ENCODE assay signal across 8 cellular contexts in the genomic region with DNA sequence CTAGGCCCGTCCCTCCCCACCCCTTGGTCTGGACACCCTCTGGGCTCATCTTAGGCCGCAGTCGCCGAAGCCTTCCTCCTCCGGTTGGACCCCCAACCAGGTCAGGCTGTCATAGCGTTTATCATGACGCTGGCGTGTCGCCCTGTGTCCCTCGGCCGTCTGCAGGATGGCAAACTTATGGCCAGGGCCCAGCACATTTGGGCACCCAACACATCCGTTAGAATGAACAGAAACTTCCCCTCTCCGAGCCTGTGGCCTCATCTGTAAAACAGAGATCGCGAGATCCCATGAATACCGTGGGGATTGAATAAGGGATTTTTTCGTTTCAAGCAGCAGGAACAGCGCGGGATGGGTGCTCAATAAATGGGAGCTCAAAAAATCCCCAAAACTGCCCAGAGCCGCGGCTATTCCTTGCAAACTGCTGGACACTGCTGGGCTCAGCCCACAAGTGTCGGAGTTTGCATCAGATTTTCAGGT. TPM values are rescaled to one million over a fixed set of nuclear protein-coding genes. Genes with fewer than 3 reads are reported as not detected.
DNase-seq lines count a peak whose midpoint lies in the region; ATAC-seq, FAIRE-seq and TF ChIP-seq lines count a peak whose summit lies in the region.

No MANE protein-coding gene starts in this region.

- H3K4me3 Mint-ChIP-seq in H9: peak overlapping the region; percentile 97 to 99

- H2AFZ ChIP-seq in H9 (ENCODE audit: low read length) (no peak overlapping the region), Loucy (ENCODE audit: low read length) (peak overlapping the region; percentile 81)

- H3K4ac ChIP-seq in H9 (ENCODE audit: low read depth, low read length): no peak overlapping the region

- no peaks in the 10 kb centered on the region for H3K9me2 ChIP-seq in Loucy (replicated peaks; ENCODE audit: low read depth, low read length)

- no peak overlapping the region for H3K23ac ChIP-seq in H9 (ENCODE audit: insufficient read length, low read depth, low read length)

- peak overlapping the region; percentile 85 to 94 (median 93); a peak in 4 of 7 replicates for H3K27ac Mint-ChIP-seq in H9
- peak overlapping the region; percentile 98 to 99 for H3K27ac Mint-ChIP-seq in activated naive CD4-positive, alpha-beta T cell treated with anti-CD3 and anti-CD28 coated beads, Interleukin-2, amount 50 U/mL, for 72 hours

- peaks cover 3% of the 10 kb centered on the region; the same call in 1 of the 2 replicates for H3K27me3 Mint-ChIP-seq in H9 (ENCODE audit: low read depth)

- H3K27ac ChIP-seq in H9 (ENCODE audit: insufficient read length, low read depth, low read length) (no peak overlapping the region), sigmoid colon (peak overlapping the region; percentile 92 to 99 (median 94))

- no peak overlapping the region for H3K56ac ChIP-seq in H9 (ENCODE audit: insufficient read length, low read depth, low read length)

- peaks cover 15% of the 10 kb centered on the region for H3K23me2 ChIP-seq in H9 (ENCODE audit: insufficient read length, low read depth, low read length, poor library complexity, severe bottlenecking)

- DNase-seq in stimulated activated CD4-positive, alpha-beta T cell treated with anti-CD3 and anti-CD28 coated beads, Interleukin-12 subunit alpha, Interleukin-12 subunit beta, amount 100 ng/mL, for 4 hours: peak; percentile 17
- no peak for DNase-seq in stimulated activated CD4-positive, alpha-beta T cell treated with anti-CD3 and anti-CD28 coated beads, Interleukin-4, amount 100 ng/mL, for 1 hour
- DNase-seq in H9: no peak
- peak in 1 of 2 donors; percentile 27 for DNase-seq in activated naive CD4-positive, alpha-beta T cell treated with anti-CD3 and anti-CD28 coated beads, Interleukin-2, amount 50 U/mL, for 72 hours (ENCODE audit: low spot score in 2 of 2)
- DNase-seq in left ventricle myocardium superior: peak; percentile 49
- DNase-seq in sigmoid colon: no peak
- DNase-seq in GM12891 (ENCODE audit: insufficient read length, low spot score): no peak

- peak overlapping the region; percentile 85 for H3K4me2 ChIP-seq in H9 (ENCODE audit: insufficient read depth, insufficient read length, low read length)
- H3K4me2 ChIP-seq in Loucy (ENCODE audit: low read depth, low read length, poor library complexity, severe bottlenecking): peak overlapping the region; percentile 93

- no peak overlapping the region for H2BK120ac ChIP-seq in H9 (ENCODE audit: low read depth, low read length, poor library complexity, severe bottlenecking)

- TF ChIP-seq EP300 in sigmoid colon (IDR thresholded peaks at IDR 0.05): no peak

- peaks cover 12 to 15% of the 10 kb centered on the region in 2 experiments for H3K4me1 Mint-ChIP-seq in H9

- no peak overlapping the region for H2AK5ac ChIP-seq in H9 (ENCODE audit: insufficient read length, low read length)

- no peak overlapping the region for H2BK20ac ChIP-seq in H9 (ENCODE audit: low read depth, low read length, poor library complexity, severe bottlenecking)

- TF ChIP-seq CTCF in H9 (conservative IDR thresholded peaks at IDR 0.05) (no peak), Loucy (conservative IDR thresholded peaks at IDR 0.05; ENCODE audit: low read length) (no peak), sigmoid colon (IDR thresholded peaks at IDR 0.05) (no peak)

- H3K79me2 ChIP-seq in H9 (ENCODE audit: insufficient read depth, low read length) (no peaks in the 10 kb centered on the region; the same call in 1 of the 2 replicates), Loucy (ENCODE audit: insufficient read depth, low read length) (peaks cover 39% of the 10 kb centered on the region)

- H2BK5ac ChIP-seq in H9 (ENCODE audit: insufficient read length, low read length): peak overlapping the region; percentile 35

- peak; percentile 11 to 43 for ATAC-seq in activated naive CD4-positive, alpha-beta T cell treated with anti-CD3 and anti-CD28 coated beads, Interleukin-2, amount 50 U/mL, for 72 hours
- ATAC-seq in left ventricle myocardium superior: peak; percentile 19

- H3K14ac ChIP-seq in H9 (ENCODE audit: insufficient read depth, low read length): 0 out of 2 replicates have a peak overlapping the region, but pooled peaks have one; percentile 51

- H4K91ac ChIP-seq in H9 (ENCODE audit: insufficient read length, low read depth, low read length): peak overlapping the region; percentile 44

- no peak overlapping the region for H3T11ph ChIP-seq in H9 (ENCODE audit: low read length)

- intact Hi-C loops in left ventricle myocardium superior (cut with micrococcal nuclease) (no loop called here), sigmoid colon (cut with DNase I) (no loop called here)

- no CpG with 5 or more reads among the region's 22 CpGs for WGBS in H9 (ENCODE audit: extremely low coverage, insufficient read length, low lambda C conversion rate)
- WGBS in sigmoid colon, 2 donors: 2 to 5% methylated on average over 22 of the region's 22 CpGs

- peaks cover 3% of the 10 kb centered on the region for H3K79me1 ChIP-seq in H9 (ENCODE audit: insufficient read depth, low read depth, low read length, poor library complexity, severe bottlenecking)

- H4K20me1 ChIP-seq in H9 (ENCODE audit: control insufficient read depth, insufficient read depth, insufficient read length) (no peaks in the 10 kb centered on the region), Loucy (ENCODE audit: insufficient read depth, low read length, poor library complexity, severe bottlenecking) (peaks cover 15% of the 10 kb centered on the region)

- H3K9me3 ChIP-seq in H9 (ENCODE audit: control insufficient read depth, low read depth, low read length): no peaks in the 10 kb centered on the region
- H3K9me3 ChIP-seq in Loucy (ENCODE audit: insufficient read depth, low read depth, low read length): no peaks in the 10 kb centered on the region
- no peaks in the 10 kb centered on the region for H3K9me3 ChIP-seq in sigmoid colon

- H3K9me3 Mint-ChIP-seq in H9: no peaks in the 10 kb centered on the region
- H3K9me3 Mint-ChIP-seq in activated naive CD4-positive, alpha-beta T cell treated with anti-CD3 and anti-CD28 coated beads, Interleukin-2, amount 50 U/mL, for 72 hours: no peaks in the 10 kb centered on the region

- H3K4me3 ChIP-seq in Loucy (ENCODE audit: low read length, poor library complexity, severe bottlenecking): peak overlapping the region; percentile 82
- peak overlapping the region; percentile 81 to 98 (median 88) for H3K4me3 ChIP-seq in sigmoid colon

- peak overlapping the region; percentile 32 for H3K18ac ChIP-seq in H9 (ENCODE audit: insufficient read length, low read depth, low read length)

- no peak for FAIRE-seq in GM12891 (lab: Jason Lieb, UNC)

- H3K36me3 ChIP-seq in Loucy (ENCODE audit: insufficient read depth, low read length): no peaks in the 10 kb centered on the region
- H3K36me3 ChIP-seq in sigmoid colon: peaks cover 0 to 8% (median 3%) of the 10 kb centered on the region in 4 donors

- no peak overlapping the region for H2BK15ac ChIP-seq in H9 (ENCODE audit: low read depth, low read length)

- no peaks in the 10 kb centered on the region for H3F3A ChIP-seq in Loucy (ENCODE audit: low read depth)

- peaks cover 0 to 18% (median 0%) of the 10 kb centered on the region in 3 experiments; a peak in 3 of 7 replicates for H3K36me3 Mint-ChIP-seq in H9 (ENCODE audit: insufficient read depth in 1 of 3, low read depth in 3 of 3)
- peaks cover 8 to 9% of the 10 kb centered on the region in 2 donors for H3K36me3 Mint-ChIP-seq in activated naive CD4-positive, alpha-beta T cell treated with anti-CD3 and anti-CD28 coated beads, Interleukin-2, amount 50 U/mL, for 72 hours

- no peaks in the 10 kb centered on the region for H3K4me1 ChIP-seq in H9 (ENCODE audit: insufficient read depth, low read length)
- H3K4me1 ChIP-seq in Loucy (ENCODE audit: insufficient read depth, low read length, poor library complexity, severe bottlenecking): peaks cover 6% of the 10 kb centered on the region
- H3K4me1 ChIP-seq in sigmoid colon: peaks cover 0 to 61% (median 56%) of the 10 kb centered on the region in 4 donors

- no peaks in the 10 kb centered on the region for H3K27me3 ChIP-seq in H9 (ENCODE audit: insufficient read depth, low read length)
- H3K27me3 ChIP-seq in Loucy (ENCODE audit: insufficient read depth, low read length, poor library complexity, severe bottlenecking): no peaks in the 10 kb centered on the region
- no peaks in the 10 kb centered on the region for H3K27me3 ChIP-seq in sigmoid colon

- TF ChIP-seq POLR2A in sigmoid colon (IDR thresholded peaks at IDR 0.05) (no peak), GM12891 (IDR thresholded peaks at IDR 0.05; ENCODE audit: low read depth, low read length) (no peak)

- peak overlapping the region; percentile 10 for H4K5ac ChIP-seq in H9 (ENCODE audit: insufficient read length, low read depth, low read length)

- H4K8ac ChIP-seq in H9 (replicated peaks; ENCODE audit: insufficient read length, low read depth, low read length): no peak overlapping the region

- peak overlapping the region; percentile 59 for H3K9ac ChIP-seq in H9 (ENCODE audit: extremely low read depth, insufficient read length, low read length)
- H3K9ac ChIP-seq in Loucy (ENCODE audit: low read depth, low read length, poor library complexity, severe bottlenecking): peak overlapping the region; percentile 85

- no peak overlapping the region for H2BK12ac ChIP-seq in H9 (ENCODE audit: insufficient read length, low read depth, low read length)

TF ChIP-seq in GM12891, 5 proteins besides CTCF, POLR2A, EP300 and RAD21:
- TF ChIP-seq TAF1 (IDR thresholded peaks at IDR 0.05; ENCODE audit: low read depth, low read length) (no peak), POU2F2 (IDR thresholded peaks at IDR 0.05; ENCODE audit: low read depth, low read length) (no peak; the same call in 1 of the 2 replicates), POLR2AphosphoS5 (IDR thresholded peaks at IDR 0.05; ENCODE audit: low read depth, low read length) (no peak), PAX5 (IDR thresholded peaks at IDR 0.05; ENCODE audit: insufficient read depth, low read length, severe bottlenecking) (no peak), SPI1 (IDR thresholded peaks at IDR 0.05; ENCODE audit: low read depth, low read length) (no peak)

RNA-seq across cellular contexts. Expression of gene AP5Z1, which starts 0.6 kb away (rescaled TPM):
- total RNA-seq in H9 (2021): 38.3 and 39.2 TPM in 2 replicates
- total RNA-seq in activated naive CD4-positive, alpha-beta T cell treated with anti-CD3 and anti-CD28 coated beads, Interleukin-2, amount 50 U/mL, for 72 hours: 10 to 100 TPM; 35.2 to 39.0 TPM
- total RNA-seq in left ventricle myocardium superior: 10.5 TPM
- 10 to 100 TPM; 17.1 to 24.6 (median 19.8) TPM for total RNA-seq in sigmoid colon
- 10 to 100 TPM; 16.8 to 66.0 (median 20.3) TPM for polyA plus RNA-seq in sigmoid colon
- polyA plus RNA-seq in GM12891 (2012; ENCODE audit: low read depth, missing spikeins): 20.7 TPM

Comparison
In these comparisons a context has a peak if more than half of its experiments do, and no peak if none do; other contexts are left out.
1. DNase-seq: peak in stimulated activated CD4-positive, alpha-beta T cell treated with anti-CD3 and anti-CD28 coated beads, Interleukin-12 subunit alpha, Interleukin-12 subunit beta, amount 100 ng/mL, for 4 hours (single experiment) and left ventricle myocardium superior (single experiment); none in stimulated activated CD4-positive, alpha-beta T cell treated with anti-CD3 and anti-CD28 coated beads, Interleukin-4, amount 100 ng/mL, for 1 hour (single experiment), H9 (single experiment), sigmoid colon (single experiment) and GM12891 (single experiment).